Comparison of ENCODE assay signal across 19 cellular contexts in genomic region chr1:179115181-179115580, GRCh38. TPM values are rescaled to one million over a fixed set of nuclear protein-coding genes. Genes with fewer than 3 reads are reported as not detected.
DNase-seq lines count a peak whose midpoint lies in the region; ATAC-seq, FAIRE-seq and TF ChIP-seq lines count a peak whose summit lies in the region.
"Had no signal": no experiment of that assay in that cellular context is flagged by ENCODE, and none has a peak within 500 bp of the region (broad histone marks: within the 10 kb centered on the region; RNA-seq: fewer than 3 reads in every experiment).

No MANE protein-coding gene starts in this region.

- DNase-seq in HFFc6 (no peak), K562 (ENCODE audit: extremely low read depth in 1 of 4, low spot score in 3 of 4) (no peak), osteoblast (ENCODE audit: insufficient read length, low spot score, missing footprints) (no peak), anterior cingulate cortex (lab: John Stamatoyannopoulos, UW) (no peak), NCI-H82 (lab: John Stamatoyannopoulos, UW) (no peak), epidermal melanocyte (ENCODE audit: insufficient read length, low spot score) (no peak)
- no peak for DNase-seq in activated CD4-positive, alpha-beta T cell treated with anti-CD3 and anti-CD28 coated beads for 4 hours
- DNase-seq: C1 segment of cervical spinal cord; Calu3; CD4-positive, alpha-beta memory T cell; COR-L47; DMS53; DMS79 treated with DMSO at 0.1 percent for 48 hours; H7; HCEC 1CT had no signal

- H3K27me3 ChIP-seq in K562 (ENCODE audit: control insufficient read depth in 2 of 2, insufficient read depth in 2 of 2, low read length in 2 of 2) (no peaks in the 10 kb centered on the region), osteoblast (ENCODE audit: insufficient read depth, low read length) (no peaks in the 10 kb centered on the region)

- H3K4me1 Mint-ChIP-seq in HFFc6 (ENCODE audit: low read depth), result peaks cover 13% of the 10 kb centered on the region

- no peak for TF ChIP-seq EP300 in K562 (IDR thresholded peaks at IDR 0.05; ENCODE audit: low read length)

- H3K4me2 ChIP-seq in K562 (ENCODE audit: insufficient read depth, low read length) (no peak overlapping the region), osteoblast (ENCODE audit: insufficient read depth, low read length) (no peak overlapping the region)

- H3K36me3 ChIP-seq in K562 (ENCODE audit: control insufficient read depth, insufficient read depth, low read length) (peaks cover 59% of the 10 kb centered on the region; the same call in 2 of the 3 replicates), osteoblast (ENCODE audit: insufficient read depth, low read length) (peaks cover 87% of the 10 kb centered on the region)

- no peaks in the 10 kb centered on the region for H3K4me1 ChIP-seq in K562 (replicated peaks in 1 of 2; ENCODE audit: control insufficient read depth in 2 of 2, insufficient read depth in 2 of 2, low read length in 2 of 2)
- H3K4me1 ChIP-seq in osteoblast (ENCODE audit: insufficient read depth, low read length), result no peaks in the 10 kb centered on the region

- H4K20me1 ChIP-seq in K562 (replicated peaks; ENCODE audit: control insufficient read depth, insufficient read depth, low read length) (no peaks in the 10 kb centered on the region), osteoblast (ENCODE audit: insufficient read depth, low read length) (no peaks in the 10 kb centered on the region)

- peaks cover 54% of the 10 kb centered on the region for H3K36me3 Mint-ChIP-seq in HFFc6 (ENCODE audit: low read depth)

- peaks cover 6% of the 10 kb centered on the region for H3K27me3 Mint-ChIP-seq in HFFc6 (ENCODE audit: insufficient read depth)
- H3K27me3 Mint-ChIP-seq: CD4-positive, alpha-beta memory T cell had no signal

- BruUV-seq in K562 (replicated peaks; lab: Mats Ljungman, UMichigan), result no TSS peak

- POLR2A ChIA-PET in K562 (lab: Yijun Ruan, JAX), result interaction anchor here (1.3 kb wide), 1 partner anchor 28 kb away, joined by 4 read pairs; no protein-coding TSS in a partner anchor

- in situ Hi-C loops in K562 (cut with MboI), result no loop called here

- FAIRE-seq in TTC549 (lab: Jason Lieb, UNC) (peak; percentile 13), K562 (lab: Jason Lieb, UNC) (no peak)
- FAIRE-seq: G401.6, GM12892, H1 had no signal

- TF ChIP-seq CTCF in HFFc6 (IDR thresholded peaks at IDR 0.05) (no peak), K562 (IDR thresholded peaks at IDR 0.05 in 2 of 3, conservative IDR thresholded peaks at IDR 0.05 in 1 of 3; ENCODE audit: insufficient read depth in 2 of 3, low read depth in 1 of 3, low read length in 3 of 3) (no peak), osteoblast (IDR thresholded peaks at IDR 0.05; ENCODE audit: extremely low read depth, low read depth, low read length) (no peak)

- H3K4me3 Mint-ChIP-seq in HFFc6, result no peak overlapping the region
- H3K4me3 Mint-ChIP-seq: CD4-positive, alpha-beta memory T cell had no signal

- H3K9me3 Mint-ChIP-seq in HFFc6, result no peaks in the 10 kb centered on the region
- H3K9me3 Mint-ChIP-seq: CD4-positive, alpha-beta memory T cell had no signal

- no peak for TF ChIP-seq POLR2A in K562 (conservative IDR thresholded peaks at IDR 0.05)

- TF ChIP-seq RAD21 in K562 (CRISPR knock-in tag; conservative IDR thresholded peaks at IDR 0.05 in 1 of 2, IDR thresholded peaks at IDR 0.05 in 1 of 2), result no peak

- H3K4me3 ChIP-seq in K562, result no peak overlapping the region
- no peak overlapping the region for H3K4me3 ChIP-seq in osteoblast (ENCODE audit: insufficient read depth, low read length)

- ATAC-seq in K562, result no peak

- H3K27ac Mint-ChIP-seq in HFFc6, result peak overlapping the region; percentile 34; the same call in 1 of the 2 replicates
- H3K27ac Mint-ChIP-seq: CD4-positive, alpha-beta memory T cell had no signal

- H3K79me2 ChIP-seq in K562 (ENCODE audit: control insufficient read depth, insufficient read depth, low read length) (no peaks in the 10 kb centered on the region), osteoblast (ENCODE audit: insufficient read depth, low read length) (peaks cover 75% of the 10 kb centered on the region)

- H3K27ac ChIP-seq in K562 (ENCODE audit: extremely low read depth, low read depth, low read length), result no peak overlapping the region
- H3K27ac ChIP-seq in osteoblast (ENCODE audit: low read depth, low read length), result peak overlapping the region; percentile 28

- H3K9me3 ChIP-seq in K562 (replicated peaks; ENCODE audit: control insufficient read depth, insufficient read depth, low read depth, low read length), result no peaks in the 10 kb centered on the region
- no peaks in the 10 kb centered on the region for H3K9me3 ChIP-seq in osteoblast (ENCODE audit: low read depth, low read length)

- intact Hi-C loops in K562 (cut with micrococcal nuclease), result no loop called here

- WGBS in K562 (ENCODE audit: insufficient coverage, low coverage, missing lambda C conversion rate), result 48% methylated on average over 3 of the region's 3 CpGs

- H2AFZ ChIP-seq in K562 (ENCODE audit: low read depth, low read length) (no peak overlapping the region), osteoblast (ENCODE audit: low read length) (no peak overlapping the region)

- no peak overlapping the region for H3K9ac ChIP-seq in K562 (ENCODE audit: insufficient read depth in 1 of 2, low read depth in 2 of 2, low read length in 2 of 2)

- CTCF ChIA-PET in K562 (lab: Yijun Ruan, JAX; ENCODE audit: low intra/inter-chr PET ratio), result interaction anchor here (0.7 kb wide), 1 partner anchor 178 kb away, joined by 3 read pairs; the partner anchor contains the start of gene SOAT1

- no peaks in the 10 kb centered on the region for H3K9me1 ChIP-seq in K562 (ENCODE audit: control insufficient read depth, insufficient read depth, low read length)

TF ChIP-seq in K562, 482 proteins besides CTCF, POLR2A, EP300 and RAD21 (continues in another document):
- peak; percentile 34; the same call in 1 of the 2 replicates for TF ChIP-seq PKNOX1 (IDR thresholded peaks at IDR 0.05)
- TF ChIP-seq, protein P1, sequence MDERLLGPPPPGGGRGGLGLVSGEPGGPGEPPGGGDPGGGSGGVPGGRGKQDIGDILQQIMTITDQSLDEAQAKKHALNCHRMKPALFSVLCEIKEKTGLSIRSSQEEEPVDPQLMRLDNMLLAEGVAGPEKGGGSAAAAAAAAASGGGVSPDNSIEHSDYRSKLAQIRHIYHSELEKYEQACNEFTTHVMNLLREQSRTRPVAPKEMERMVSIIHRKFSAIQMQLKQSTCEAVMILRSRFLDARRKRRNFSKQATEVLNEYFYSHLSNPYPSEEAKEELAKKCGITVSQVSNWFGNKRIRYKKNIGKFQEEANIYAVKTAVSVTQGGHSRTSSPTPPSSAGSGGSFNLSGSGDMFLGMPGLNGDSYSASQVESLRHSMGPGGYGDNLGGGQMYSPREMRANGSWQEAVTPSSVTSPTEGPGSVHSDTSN (CRISPR knock-in tag; IDR thresholded peaks at IDR 0.05; ENCODE audit: low read depth), result no peak
- TF ChIP-seq, protein P1 (tag; conservative IDR thresholded peaks at IDR 0.05; ENCODE audit: low read depth), result peak; percentile 57; the same call in 1 of the 2 replicates

RNA-seq across cellular contexts. Expression of gene TOR3A, which starts 33.3 kb away (rescaled TPM):
- 10 to 100 TPM; 21.4 to 27.6 (median 24.5) TPM for total RNA-seq in HFFc6 (2021; fragmentation: NEBNext Ultra II Directional; extraction: Animal tissue kit (Norgen Biotek cat#: 25700))
- total RNA-seq in K562 (2011; cell fraction: chromatin; rRNA removed; ENCODE audit: low replicate concordance), result 35.1 and 99.5 TPM in 2 replicates
- total RNA-seq in K562 (2011; cell fraction: nucleolus; rRNA removed), result 118 and 119 TPM in 2 replicates
- 78.9 and 84.8 TPM in 2 replicates for total RNA-seq in K562 (2011; cell fraction: nucleoplasm; rRNA removed)
- 85.5 and 99.4 TPM in 2 replicates for total RNA-seq in K562 (2014; rRNA removed)
- 30.7 and 33.8 TPM in 2 replicates for total RNA-seq in K562 (2014; rRNA removed; fragmentation: Illumina TruSeq; extraction: Trizol)
- total RNA-seq in K562 (2015; rRNA removed; fragmentation: Illumina TruSeq; extraction: Trizol), result 38.9 and 39.7 TPM in 2 replicates
- 56.4 and 57.5 TPM in 2 replicates for total RNA-seq in K562 (2021)
- polyA plus RNA-seq in K562 (2011; rRNA removed), result 35.9 and 39.0 TPM in 2 replicates
- 46.7 and 101 TPM in 2 replicates for polyA plus RNA-seq in K562 (2011; cell fraction: cytosol; rRNA removed)
- polyA plus RNA-seq in K562 (2011; cell fraction: nucleus; rRNA removed), result 32.1 and 53.1 TPM in 2 replicates
- polyA plus RNA-seq in K562 (2012), result 40.2 and 44.0 TPM in 2 replicates
- 52.4 and 53.1 TPM in 2 replicates for polyA plus RNA-seq in K562 (2014; fragmentation: Illumina TruSeq; extraction: Trizol)
- 10 to 100 TPM in 1 of 2 experiments, 1 to 10 TPM in 1; 7.9 to 13.0 TPM for polyA plus RNA-seq in K562 (2014; fragmentation: Nextera tagmentation; extraction: Ambion mirVana)
- 94.5 and 94.7 TPM in 2 replicates for polyA plus RNA-seq in K562 (2014; rRNA removed)
- polyA minus RNA-seq in K562 (2011; rRNA and poly(A)+ RNA removed), result 39.1 and 54.9 TPM in 2 replicates
- 30.2 and 38.8 TPM in 2 replicates for polyA minus RNA-seq in K562 (2011; cell fraction: cytosol; rRNA and poly(A)+ RNA removed)
- polyA minus RNA-seq in K562 (2011; cell fraction: nucleus; rRNA and poly(A)+ RNA removed), result 23.4 and 26.4 TPM in 2 replicates
- total RNA-seq in osteoblast, result 34.2 and 44.2 TPM in 2 replicates
